Comparison of ENCODE assay signal across 1 cellular context in the genomic region with DNA sequence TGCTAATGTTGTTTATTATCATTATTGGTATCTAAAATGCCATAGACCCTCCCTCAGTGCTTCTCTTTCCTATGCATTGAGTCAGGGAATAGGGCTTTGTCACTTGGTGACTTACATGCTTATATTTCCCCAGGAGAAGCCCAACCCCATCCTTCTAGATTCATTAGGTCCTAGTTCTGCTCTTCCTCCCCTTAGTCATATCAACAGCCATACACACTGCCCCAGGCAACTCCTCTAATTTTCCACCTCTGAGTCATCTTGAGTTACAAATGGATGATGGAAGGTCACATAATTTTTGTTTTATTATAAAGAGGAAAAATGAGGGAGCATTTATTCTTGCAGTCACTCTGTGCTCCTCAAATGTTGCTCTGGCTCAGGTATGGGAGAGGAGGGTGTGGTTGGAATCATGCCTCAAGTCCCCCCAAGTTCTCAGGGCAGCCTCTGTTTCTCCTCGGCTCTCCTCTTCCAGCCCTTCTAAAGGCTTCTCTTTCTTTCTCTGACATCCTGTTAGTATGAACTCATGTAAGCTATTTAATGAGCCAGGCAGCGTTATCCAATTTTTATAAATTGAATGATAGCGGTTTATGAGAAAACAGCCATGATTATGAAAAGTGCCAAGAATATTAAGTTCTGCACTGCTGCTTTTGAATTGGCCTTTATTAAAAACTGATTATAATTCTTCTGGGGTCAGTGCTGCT.
TF ChIP-seq lines count a peak whose summit lies in the region.

No MANE protein-coding gene starts in this region.

TF ChIP-seq in endothelial cell of umbilical vein, 7 proteins besides CTCF, POLR2A, EP300 and RAD21 (continued from another document):
- TF ChIP-seq MYC (IDR thresholded peaks at IDR 0.05; ENCODE audit: low read depth, low read length) = no peak
